ENCODE assay signal across 11 cellular contexts in the genomic region with DNA sequence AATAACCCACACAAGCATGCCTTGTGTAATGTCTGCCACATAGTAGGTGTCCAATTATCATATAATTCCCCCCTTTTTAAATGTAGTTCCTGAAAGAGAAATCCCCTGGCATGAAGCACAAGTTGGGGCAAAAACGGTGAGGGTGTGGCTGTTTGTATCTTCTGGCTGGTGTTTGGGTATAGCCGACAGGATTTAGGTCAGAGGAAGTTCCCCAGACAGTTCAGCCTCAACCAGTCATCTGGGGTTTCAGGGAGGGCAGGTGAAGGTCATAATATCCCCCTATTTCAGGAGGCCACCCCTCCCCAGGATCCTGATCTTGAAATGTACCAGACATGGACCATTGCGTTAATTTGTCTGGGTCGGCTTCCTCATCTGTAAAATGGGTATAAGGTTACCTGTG. TPM values are rescaled to one million over a fixed set of nuclear protein-coding genes. Genes with fewer than 3 reads are reported as not detected.
A peak's percentile ranks its signal among the peaks of the same experiment; 100 is the strongest.
DNase-seq lines count a peak whose midpoint lies in the region; ATAC-seq, FAIRE-seq and TF ChIP-seq lines count a peak whose summit lies in the region.
"Had no signal": no experiment of that assay in that cellular context is flagged by ENCODE, and none has a peak within 500 bp of the region (broad histone marks: within the 10 kb centered on the region; RNA-seq: fewer than 3 reads in every experiment).

No MANE protein-coding gene starts in this region.

- no peak for ATAC-seq in HepG2
- ATAC-seq in right lobe of liver: no peak
- no peak for ATAC-seq in GM18909 (IDR thresholded peaks at IDR 0.05; ENCODE audit: poor library complexity, unreplicated experiment)

- H3K27me3 Mint-ChIP-seq in activated naive CD4-positive, alpha-beta T cell treated with anti-CD3 and anti-CD28 coated beads, Interleukin-2, amount 50 U/mL, for 24 hours: no peaks in the 10 kb centered on the region
- H3K27me3 Mint-ChIP-seq in mesothelial cell of epicardium (ENCODE audit: low read depth) (no peaks in the 10 kb centered on the region), CD14-positive monocyte (ENCODE audit: low read depth in 3 of 3) (no peaks in the 10 kb centered on the region)

- DNase-seq in HepG2 (ENCODE audit: low spot score) (no peak), right lobe of liver (no peak), mesothelial cell of epicardium (ENCODE audit: low spot score in 2 of 2, unreplicated experiment in 2 of 2) (no peak), CD14-positive monocyte (ENCODE audit: low spot score) (no peak), SIG-M5 treated with dmso at 0.1 percent for 504 hours (lab: John Stamatoyannopoulos, UW; ENCODE audit: unreplicated experiment) (no peak)
- DNase-seq: GDM1; NCI-H1694; stimulated activated CD4-positive, alpha-beta T cell treated with anti-CD3 and anti-CD28 coated beads, Interleukin-1b, Interleukin-23, amount 100 ng/mL, for 48 hours had no signal

- H3K27me3 ChIP-seq in HepG2 (ENCODE audit: control insufficient read depth in 1 of 2, insufficient read depth in 2 of 2, low read length in 2 of 2): no peaks in the 10 kb centered on the region
- no peaks in the 10 kb centered on the region for H3K27me3 ChIP-seq in right lobe of liver

- H3K27ac Mint-ChIP-seq in activated naive CD4-positive, alpha-beta T cell treated with anti-CD3 and anti-CD28 coated beads, Interleukin-2, amount 50 U/mL, for 24 hours: peak overlapping the region; percentile 17
- H3K27ac Mint-ChIP-seq in mesothelial cell of epicardium (peak overlapping the region; percentile 4), CD14-positive monocyte (no peak overlapping the region)

- H3K4me3 ChIP-seq in HepG2 (replicated peaks in 1 of 3; ENCODE audit: insufficient read depth in 1 of 3, low read depth in 2 of 3, low read length in 3 of 3) (no peak overlapping the region), right lobe of liver (no peak overlapping the region), urinary bladder (ENCODE audit: low read depth, low read length) (no peak overlapping the region)

- H3K9me3 Mint-ChIP-seq in activated naive CD4-positive, alpha-beta T cell treated with anti-CD3 and anti-CD28 coated beads, Interleukin-2, amount 50 U/mL, for 24 hours: no peaks in the 10 kb centered on the region
- H3K9me3 Mint-ChIP-seq in mesothelial cell of epicardium (no peaks in the 10 kb centered on the region), CD14-positive monocyte (no peaks in the 10 kb centered on the region)

- H3K9ac ChIP-seq in HepG2 (ENCODE audit: insufficient read depth, low read depth, low read length): no peak overlapping the region

- FAIRE-seq in HepG2 (lab: Jason Lieb, UNC): no peak

- H3K4me1 ChIP-seq in HepG2 (ENCODE audit: insufficient read depth, low read length): peaks cover 89% of the 10 kb centered on the region
- H3K4me1 ChIP-seq in right lobe of liver: peaks cover 0 to 28% (median 9%) of the 10 kb centered on the region in 4 donors
- no peaks in the 10 kb centered on the region for H3K4me1 ChIP-seq in urinary bladder (ENCODE audit: insufficient read depth)

- H3K36me3 ChIP-seq in HepG2 (replicated peaks in 1 of 2; ENCODE audit: control insufficient read depth in 1 of 2, insufficient read depth in 2 of 2, low read length in 2 of 2) (no peaks in the 10 kb centered on the region), right lobe of liver (no peaks in the 10 kb centered on the region), urinary bladder (ENCODE audit: insufficient read depth) (no peaks in the 10 kb centered on the region)

- H3K4me1 Mint-ChIP-seq in activated naive CD4-positive, alpha-beta T cell treated with anti-CD3 and anti-CD28 coated beads, Interleukin-2, amount 50 U/mL, for 24 hours: peaks cover 45% of the 10 kb centered on the region
- peaks cover 45% of the 10 kb centered on the region for H3K4me1 Mint-ChIP-seq in mesothelial cell of epicardium
- H3K4me1 Mint-ChIP-seq in CD14-positive monocyte: peaks cover 58% of the 10 kb centered on the region

- CTCF ChIA-PET in HepG2 (lab: Yijun Ruan, JAX; ENCODE audit: low intra/inter-chr PET ratio, low total read pairs): no interaction called here

- 55% methylated on average over 4 of the region's 4 CpGs for WGBS in HepG2 (ENCODE audit: low lambda C conversion rate)
- 52% methylated on average over 4 of the region's 4 CpGs for WGBS in right lobe of liver (ENCODE audit: insufficient coverage, low coverage, low lambda C conversion rate, missing lambda C conversion rate)
- 58% methylated on average over 4 of the region's 4 CpGs for WGBS in urinary bladder

- TF ChIP-seq EP300 in HepG2 (IDR thresholded peaks at IDR 0.05; ENCODE audit: low read depth in 2 of 2, low read length in 2 of 2): no peak
- no peak for TF ChIP-seq EP300 in HepG2 (CRISPR knock-in tag; IDR thresholded peaks at IDR 0.05; ENCODE audit: borderline replicate concordance)

- H3K27ac ChIP-seq in HepG2 (ENCODE audit: extremely low read length, insufficient read depth, low read length) (no peak overlapping the region), right lobe of liver (no peak overlapping the region), urinary bladder (ENCODE audit: low read depth) (peak overlapping the region; percentile 48)

- peak overlapping the region; percentile 17 for H3K4me3 Mint-ChIP-seq in activated naive CD4-positive, alpha-beta T cell treated with anti-CD3 and anti-CD28 coated beads, Interleukin-2, amount 50 U/mL, for 24 hours
- no peak overlapping the region for H3K4me3 Mint-ChIP-seq in mesothelial cell of epicardium
- no peak overlapping the region for H3K4me3 Mint-ChIP-seq in CD14-positive monocyte

- H3K4me2 ChIP-seq in HepG2 (ENCODE audit: low read depth, low read length): no peak overlapping the region

- H2AFZ ChIP-seq in HepG2 (ENCODE audit: low read length): no peak overlapping the region

- no peak for TF ChIP-seq POLR2A in HepG2 (IDR thresholded peaks at IDR 0.05; ENCODE audit: insufficient read depth in 1 of 2, low read depth in 2 of 2, low read length in 2 of 2)
- TF ChIP-seq POLR2A in right lobe of liver (IDR thresholded peaks at IDR 0.05): no peak

- in situ Hi-C loops in HepG2 (cut with HindIII; ENCODE audit: extremely low pct_ligation_motif_present, low pct_unique_long_range_greater_than_20kb): no loop called here

- H3K9me3 ChIP-seq in HepG2 (ENCODE audit: low read length): no peaks in the 10 kb centered on the region
- H3K9me3 ChIP-seq in right lobe of liver: no peaks in the 10 kb centered on the region

- TF ChIP-seq CTCF in HepG2 (CRISPR knock-in tag; IDR thresholded peaks at IDR 0.05) (no peak), right lobe of liver (IDR thresholded peaks at IDR 0.05) (no peak), mesothelial cell of epicardium (IDR thresholded peaks at IDR 0.05; ENCODE audit: unreplicated experiment) (no peak), CD14-positive monocyte (IDR thresholded peaks at IDR 0.05) (no peak)

- H3K79me2 ChIP-seq in HepG2 (ENCODE audit: insufficient read depth, low read length): no peaks in the 10 kb centered on the region

- no peaks in the 10 kb centered on the region for H4K20me1 ChIP-seq in HepG2 (ENCODE audit: insufficient read depth, low read length)

- TF ChIP-seq RAD21 in HepG2 (CRISPR knock-in tag; IDR thresholded peaks at IDR 0.05): no peak

- intact Hi-C loops in HepG2 (cut with micrococcal nuclease; ENCODE audit: unreplicated experiment) (no loop called here), right lobe of liver (cut with DNase I) (no loop called here), CD14-positive monocyte (cut with micrococcal nuclease) (loop anchor here in 1 of 2 donors (10.0 kb wide), 1 partner anchor 92 kb away; no protein-coding TSS in a partner anchor)

- BruUV-seq in HepG2 (replicated peaks; lab: Mats Ljungman, UMichigan): no TSS peak

- POLR2A ChIA-PET in HepG2 (lab: Yijun Ruan, JAX): no interaction called here

- no peaks in the 10 kb centered on the region for H3K36me3 Mint-ChIP-seq in activated naive CD4-positive, alpha-beta T cell treated with anti-CD3 and anti-CD28 coated beads, Interleukin-2, amount 50 U/mL, for 24 hours
- H3K36me3 Mint-ChIP-seq in mesothelial cell of epicardium (no peaks in the 10 kb centered on the region), CD14-positive monocyte (no peaks in the 10 kb centered on the region)

TF ChIP-seq in HepG2, 621 proteins besides CTCF, POLR2A, EP300 and RAD21:
- TF ChIP-seq ZNF629 (CRISPR knock-in tag; conservative IDR thresholded peaks at IDR 0.05) (peak; percentile 68; the same call in 1 of the 2 replicates), KDM3A (CRISPR knock-in tag; IDR thresholded peaks at IDR 0.05; ENCODE audit: low read depth) (no peak)

RNA-seq across cellular contexts. Expression of gene JUN, which starts 29.1 kb away (rescaled TPM):
- total RNA-seq in HepG2 (2016; rRNA removed; fragmentation: Illumina TruSeq; extraction: Trizol) (13.3 and 22.3 TPM in 2 replicates), right lobe of liver (100 to 1,000 TPM in 3 of 6 experiments, 10 to 100 TPM in 2, 1 to 10 TPM in 1; 9.3 to 116 (median 88.1) TPM), mesothelial cell of epicardium (242 to 245 TPM (median 245 TPM) in 3 replicates), urinary bladder (114 TPM)
- total RNA-seq in HepG2 (2016; cell fraction: cytosol; rRNA removed; fragmentation: Illumina TruSeq; extraction: Trizol; ENCODE audit: low read depth): 2.7 and 3.4 TPM in 2 replicates
- 10.4 and 25.4 TPM in 2 replicates for total RNA-seq in HepG2 (2016; cell fraction: insoluble cytoplasmic fraction; rRNA removed; fragmentation: Illumina TruSeq; extraction: Trizol)
- total RNA-seq in HepG2 (2016; cell fraction: membrane; rRNA removed; fragmentation: Illumina TruSeq; extraction: Trizol): 7.5 and 8.4 TPM in 2 replicates
- total RNA-seq in HepG2 (2016; cell fraction: nucleus; rRNA removed; fragmentation: Illumina TruSeq; extraction: Trizol): 37.1 and 40.6 TPM in 2 replicates
- polyA plus RNA-seq in HepG2 (2011; rRNA removed) (18.2 and 28.1 TPM in 2 replicates), urinary bladder (615 TPM), CD14-positive monocyte (10 to 100 TPM; 29.3 to 31.3 TPM)
- 17.8 and 19.2 TPM in 2 replicates for polyA plus RNA-seq in HepG2 (2011; cell fraction: cytosol; rRNA removed)
- 39.8 and 53.6 TPM in 2 replicates for polyA plus RNA-seq in HepG2 (2011; cell fraction: nucleus; rRNA removed)
- 16.3 and 31.3 TPM in 2 replicates for polyA plus RNA-seq in HepG2 (2012)
- polyA plus RNA-seq in HepG2 (2016; cell fraction: cytosol; fragmentation: Illumina TruSeq; extraction: Trizol; ENCODE audit: low read depth): 2.5 and 2.8 TPM in 2 replicates
- polyA plus RNA-seq in HepG2 (2016; cell fraction: insoluble cytoplasmic fraction; fragmentation: Illumina TruSeq; extraction: Trizol; ENCODE audit: low read depth): 14.8 and 19.3 TPM in 2 replicates
- polyA plus RNA-seq in HepG2 (2016; cell fraction: membrane; fragmentation: Illumina TruSeq; extraction: Trizol; ENCODE audit: low read depth): 6.0 and 6.6 TPM in 2 replicates
- polyA plus RNA-seq in HepG2 (2016; cell fraction: nucleus; fragmentation: Illumina TruSeq; extraction: Trizol; ENCODE audit: insufficient read depth, low read depth): 56.1 and 62.3 TPM in 2 replicates
- 7.3 and 24.3 TPM in 2 replicates for polyA minus RNA-seq in HepG2 (2011; rRNA and poly(A)+ RNA removed; ENCODE audit: low replicate concordance)
- 19.3 and 24.3 TPM in 2 replicates for polyA minus RNA-seq in HepG2 (2011; cell fraction: cytosol; rRNA and poly(A)+ RNA removed)
- 34.6 and 67.8 TPM in 2 replicates for polyA minus RNA-seq in HepG2 (2011; cell fraction: nucleus; rRNA and poly(A)+ RNA removed)

Comparison
In these comparisons a context has a peak if more than half of its experiments do, and no peak if none do; other contexts are left out.
1. H3K27ac Mint-ChIP-seq: peak in activated naive CD4-positive, alpha-beta T cell treated with anti-CD3 and anti-CD28 coated beads, Interleukin-2, amount 50 U/mL, for 24 hours (single experiment) and mesothelial cell of epicardium (single experiment); none in CD14-positive monocyte (0 of 7).